14 cellular contexts compared by ENCODE assay signal in genomic region chr13:88339271-88339741, GRCh38.
"Had no signal": no experiment of that assay in that cellular context is flagged by ENCODE, and none has a peak within 500 bp of the region (broad histone marks: within the 10 kb centered on the region; RNA-seq: fewer than 3 reads in every experiment).

No MANE protein-coding gene starts in this region.

- H3K36me3 ChIP-seq: gastrocnemius medialis, heart left ventricle, left ventricle myocardium inferior had no signal

- H3K27ac ChIP-seq: dorsolateral prefrontal cortex, gastrocnemius medialis, heart left ventricle, left ventricle myocardium inferior had no signal

- DNase-seq: activated CD4-positive, alpha-beta T cell treated with anti-CD3 and anti-CD28 coated beads for 1 hour; activated CD4-positive, alpha-beta T cell treated with anti-CD3 and anti-CD28 coated beads, Interleukin-2, amount 50 U/mL, for 48 hours; activated naive CD4-positive, alpha-beta T cell treated with anti-CD3 and anti-CD28 coated beads for 36 hours; activated naive CD8-positive, alpha-beta T cell treated with anti-CD3 and anti-CD28 coated beads, Interleukin-2, amount 50 U/mL, for 24 hours; dorsolateral prefrontal cortex; endodermal cell; gastrocnemius medialis; left ventricle myocardium inferior; occipital lobe; stimulated activated CD4-positive, alpha-beta T cell treated with anti-CD3 and anti-CD28 coated beads, Interleukin-15, amount 100 ng/mL, for 24 hours; stimulated activated CD4-positive, alpha-beta T cell treated with anti-CD3 and anti-CD28 coated beads, Interleukin-4, amount 100 ng/mL, for 1 hour; stimulated activated naive CD4-positive, alpha-beta T cell had no signal

- ATAC-seq: activated naive CD8-positive, alpha-beta T cell treated with anti-CD3 and anti-CD28 coated beads, Interleukin-2, amount 50 U/mL, for 24 hours; gastrocnemius medialis; heart left ventricle; natural killer cell treated with Interleukin-12 subunit alpha and Interleukin-12 subunit beta and Interleukin-15 and Interleukin-18, amount 100 ng/mL, for 72 hours had no signal

- H3K4me1 ChIP-seq: gastrocnemius medialis, heart left ventricle, left ventricle myocardium inferior had no signal

- H3K4me3 ChIP-seq: dorsolateral prefrontal cortex, gastrocnemius medialis, heart left ventricle, left ventricle myocardium inferior had no signal

- H3K27me3 ChIP-seq: dorsolateral prefrontal cortex, gastrocnemius medialis, heart left ventricle had no signal

- H3K9me3 ChIP-seq: gastrocnemius medialis had no signal
